2 cellular contexts compared by ENCODE assay signal in the genomic region with DNA sequence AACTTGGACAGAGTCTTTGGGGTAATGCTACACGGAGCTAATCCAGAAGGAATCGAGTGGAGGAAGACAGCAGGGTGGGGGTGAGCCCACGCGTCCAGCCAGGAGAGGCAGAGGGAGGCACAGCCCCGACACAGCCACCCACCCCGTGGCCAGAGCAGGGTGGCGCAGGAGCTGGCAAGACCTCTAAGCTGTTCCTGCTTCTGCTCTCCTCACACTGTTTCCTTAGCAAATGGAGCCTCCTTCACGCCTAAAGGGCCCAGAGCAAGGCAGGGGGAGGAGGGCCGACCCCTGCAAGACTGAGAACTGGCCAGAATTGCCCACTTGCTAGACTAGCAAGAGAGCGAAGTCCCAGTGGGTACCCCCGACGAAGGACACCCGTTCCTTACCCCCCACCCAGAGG.
TF ChIP-seq lines count a peak whose summit lies in the region.

No MANE protein-coding gene starts in this region.

TF ChIP-seq in GM23338, 12 proteins besides CTCF, POLR2A, EP300 and RAD21 (continued from another document):
- TF ChIP-seq, protein P1, sequence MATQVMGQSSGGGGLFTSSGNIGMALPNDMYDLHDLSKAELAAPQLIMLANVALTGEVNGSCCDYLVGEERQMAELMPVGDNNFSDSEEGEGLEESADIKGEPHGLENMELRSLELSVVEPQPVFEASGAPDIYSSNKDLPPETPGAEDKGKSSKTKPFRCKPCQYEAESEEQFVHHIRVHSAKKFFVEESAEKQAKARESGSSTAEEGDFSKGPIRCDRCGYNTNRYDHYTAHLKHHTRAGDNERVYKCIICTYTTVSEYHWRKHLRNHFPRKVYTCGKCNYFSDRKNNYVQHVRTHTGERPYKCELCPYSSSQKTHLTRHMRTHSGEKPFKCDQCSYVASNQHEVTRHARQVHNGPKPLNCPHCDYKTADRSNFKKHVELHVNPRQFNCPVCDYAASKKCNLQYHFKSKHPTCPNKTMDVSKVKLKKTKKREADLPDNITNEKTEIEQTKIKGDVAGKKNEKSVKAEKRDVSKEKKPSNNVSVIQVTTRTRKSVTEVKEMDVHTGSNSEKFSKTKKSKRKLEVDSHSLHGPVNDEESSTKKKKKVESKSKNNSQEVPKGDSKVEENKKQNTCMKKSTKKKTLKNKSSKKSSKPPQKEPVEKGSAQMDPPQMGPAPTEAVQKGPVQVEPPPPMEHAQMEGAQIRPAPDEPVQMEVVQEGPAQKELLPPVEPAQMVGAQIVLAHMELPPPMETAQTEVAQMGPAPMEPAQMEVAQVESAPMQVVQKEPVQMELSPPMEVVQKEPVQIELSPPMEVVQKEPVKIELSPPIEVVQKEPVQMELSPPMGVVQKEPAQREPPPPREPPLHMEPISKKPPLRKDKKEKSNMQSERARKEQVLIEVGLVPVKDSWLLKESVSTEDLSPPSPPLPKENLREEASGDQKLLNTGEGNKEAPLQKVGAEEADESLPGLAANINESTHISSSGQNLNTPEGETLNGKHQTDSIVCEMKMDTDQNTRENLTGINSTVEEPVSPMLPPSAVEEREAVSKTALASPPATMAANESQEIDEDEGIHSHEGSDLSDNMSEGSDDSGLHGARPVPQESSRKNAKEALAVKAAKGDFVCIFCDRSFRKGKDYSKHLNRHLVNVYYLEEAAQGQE (IDR thresholded peaks at IDR 0.05; ENCODE audit: unreplicated experiment): no peak
- no peak for TF ChIP-seq EZH2 (IDR thresholded peaks at IDR 0.05; ENCODE audit: low read depth, unreplicated experiment)
- TF ChIP-seq ZNF331 (CRISPR knock-in tag; IDR thresholded peaks at IDR 0.05; ENCODE audit: low read depth): no peak
- TF ChIP-seq, protein P2, sequence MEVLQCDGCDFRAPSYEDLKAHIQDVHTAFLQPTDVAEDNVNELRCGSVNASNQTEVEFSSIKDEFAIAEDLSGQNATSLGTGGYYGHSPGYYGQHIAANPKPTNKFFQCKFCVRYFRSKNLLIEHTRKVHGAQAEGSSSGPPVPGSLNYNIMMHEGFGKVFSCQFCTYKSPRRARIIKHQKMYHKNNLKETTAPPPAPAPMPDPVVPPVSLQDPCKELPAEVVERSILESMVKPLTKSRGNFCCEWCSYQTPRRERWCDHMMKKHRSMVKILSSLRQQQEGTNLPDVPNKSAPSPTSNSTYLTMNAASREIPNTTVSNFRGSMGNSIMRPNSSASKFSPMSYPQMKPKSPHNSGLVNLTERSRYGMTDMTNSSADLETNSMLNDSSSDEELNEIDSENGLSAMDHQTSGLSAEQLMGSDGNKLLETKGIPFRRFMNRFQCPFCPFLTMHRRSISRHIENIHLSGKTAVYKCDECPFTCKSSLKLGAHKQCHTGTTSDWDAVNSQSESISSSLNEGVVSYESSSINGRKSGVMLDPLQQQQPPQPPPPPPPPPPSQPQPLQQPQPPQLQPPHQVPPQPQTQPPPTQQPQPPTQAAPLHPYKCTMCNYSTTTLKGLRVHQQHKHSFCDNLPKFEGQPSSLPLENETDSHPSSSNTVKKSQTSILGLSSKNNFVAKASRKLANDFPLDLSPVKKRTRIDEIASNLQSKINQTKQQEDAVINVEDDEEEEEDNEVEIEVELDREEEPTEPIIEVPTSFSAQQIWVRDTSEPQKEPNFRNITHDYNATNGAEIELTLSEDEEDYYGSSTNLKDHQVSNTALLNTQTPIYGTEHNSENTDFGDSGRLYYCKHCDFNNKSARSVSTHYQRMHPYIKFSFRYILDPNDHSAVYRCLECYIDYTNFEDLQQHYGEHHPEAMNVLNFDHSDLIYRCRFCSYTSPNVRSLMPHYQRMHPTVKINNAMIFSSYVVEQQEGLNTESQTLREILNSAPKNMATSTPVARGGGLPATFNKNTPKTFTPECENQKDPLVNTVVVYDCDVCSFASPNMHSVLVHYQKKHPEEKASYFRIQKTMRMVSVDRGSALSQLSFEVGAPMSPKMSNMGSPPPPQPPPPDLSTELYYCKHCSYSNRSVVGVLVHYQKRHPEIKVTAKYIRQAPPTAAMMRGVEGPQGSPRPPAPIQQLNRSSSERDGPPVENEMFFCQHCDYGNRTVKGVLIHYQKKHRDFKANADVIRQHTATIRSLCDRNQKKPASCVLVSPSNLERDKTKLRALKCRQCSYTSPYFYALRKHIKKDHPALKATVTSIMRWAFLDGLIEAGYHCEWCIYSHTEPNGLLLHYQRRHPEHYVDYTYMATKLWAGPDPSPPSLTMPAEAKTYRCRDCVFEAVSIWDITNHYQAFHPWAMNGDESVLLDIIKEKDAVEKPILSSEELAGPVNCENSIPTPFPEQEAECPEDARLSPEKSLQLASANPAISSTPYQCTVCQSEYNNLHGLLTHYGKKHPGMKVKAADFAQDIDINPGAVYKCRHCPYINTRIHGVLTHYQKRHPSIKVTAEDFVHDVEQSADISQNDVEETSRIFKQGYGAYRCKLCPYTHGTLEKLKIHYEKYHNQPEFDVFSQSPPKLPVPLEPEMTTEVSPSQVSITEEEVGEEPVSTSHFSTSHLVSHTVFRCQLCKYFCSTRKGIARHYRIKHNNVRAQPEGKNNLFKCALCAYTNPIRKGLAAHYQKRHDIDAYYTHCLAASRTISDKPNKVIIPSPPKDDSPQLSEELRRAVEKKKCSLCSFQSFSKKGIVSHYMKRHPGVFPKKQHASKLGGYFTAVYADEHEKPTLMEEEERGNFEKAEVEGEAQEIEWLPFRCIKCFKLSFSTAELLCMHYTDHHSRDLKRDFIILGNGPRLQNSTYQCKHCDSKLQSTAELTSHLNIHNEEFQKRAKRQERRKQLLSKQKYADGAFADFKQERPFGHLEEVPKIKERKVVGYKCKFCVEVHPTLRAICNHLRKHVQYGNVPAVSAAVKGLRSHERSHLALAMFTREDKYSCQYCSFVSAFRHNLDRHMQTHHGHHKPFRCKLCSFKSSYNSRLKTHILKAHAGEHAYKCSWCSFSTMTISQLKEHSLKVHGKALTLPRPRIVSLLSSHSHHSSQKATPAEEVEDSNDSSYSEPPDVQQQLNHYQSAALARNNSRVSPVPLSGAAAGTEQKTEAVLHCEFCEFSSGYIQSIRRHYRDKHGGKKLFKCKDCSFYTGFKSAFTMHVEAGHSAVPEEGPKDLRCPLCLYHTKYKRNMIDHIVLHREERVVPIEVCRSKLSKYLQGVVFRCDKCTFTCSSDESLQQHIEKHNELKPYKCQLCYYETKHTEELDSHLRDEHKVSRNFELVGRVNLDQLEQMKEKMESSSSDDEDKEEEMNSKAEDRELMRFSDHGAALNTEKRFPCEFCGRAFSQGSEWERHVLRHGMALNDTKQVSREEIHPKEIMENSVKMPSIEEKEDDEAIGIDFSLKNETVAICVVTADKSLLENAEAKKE (CRISPR knock-in tag; IDR thresholded peaks at IDR 0.05): no peak
- TF ChIP-seq STAT1 (IDR thresholded peaks at IDR 0.05; ENCODE audit: unreplicated experiment): no peak
- TF ChIP-seq ZNF114 (CRISPR knock-in tag; IDR thresholded peaks at IDR 0.05): no peak
- TF ChIP-seq POLR2AphosphoS5 (IDR thresholded peaks at IDR 0.05; ENCODE audit: low read depth): no peak
- no peak for TF ChIP-seq JUNB (IDR thresholded peaks at IDR 0.05; ENCODE audit: unreplicated experiment)
- no peak for TF ChIP-seq CREB1 (CRISPR knock-in tag; IDR thresholded peaks at IDR 0.05; ENCODE audit: low read depth)
- TF ChIP-seq EZH2phosphoT487 (IDR thresholded peaks at IDR 0.05; ENCODE audit: unreplicated experiment): no peak
- no peak for TF ChIP-seq NANOG (IDR thresholded peaks at IDR 0.05; ENCODE audit: borderline replicate concordance)
TF ChIP-seq in GM23338: peak in this region for 0.

TF ChIP-seq in SK-N-SH, 30 proteins besides CTCF, POLR2A, EP300 and RAD21 (continued from another document):
- TF ChIP-seq SMC3 (IDR thresholded peaks at IDR 0.05; ENCODE audit: low read depth, low read length): no peak
